8 cellular contexts compared by ENCODE assay signal in the genomic region with DNA sequence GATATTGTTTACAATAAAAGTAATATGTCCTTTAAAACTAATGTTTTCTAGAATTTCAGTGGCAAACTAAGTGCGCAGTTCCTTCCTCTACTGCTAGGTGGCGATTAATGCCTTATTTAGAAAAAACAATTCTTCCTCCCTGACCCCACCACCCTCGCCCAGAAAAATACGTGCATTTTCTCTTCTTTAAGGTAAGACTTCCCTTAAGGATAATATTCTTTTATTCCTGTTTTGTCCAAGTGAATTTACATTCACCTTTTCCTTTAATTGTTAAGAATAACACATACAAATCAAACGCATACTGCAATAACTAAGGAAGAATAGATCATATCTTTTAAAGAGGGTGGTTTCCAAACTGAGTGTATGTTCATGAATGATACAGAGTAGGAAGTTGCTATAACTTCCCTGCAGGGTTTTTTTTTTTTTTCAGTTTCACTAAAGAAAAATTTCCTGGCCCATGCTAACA. TPM values are rescaled to one million over a fixed set of nuclear protein-coding genes. Genes with fewer than 3 reads are reported as not detected.
DNase-seq lines count a peak whose midpoint lies in the region; ATAC-seq and TF ChIP-seq lines count a peak whose summit lies in the region.

No MANE protein-coding gene starts in this region.

- H3K36me3 ChIP-seq in SU-DHL-6 (ENCODE audit: low read length) (no peaks in the 10 kb centered on the region), brain microvascular endothelial cell (replicated peaks) (no peaks in the 10 kb centered on the region), liver (ENCODE audit: control insufficient read depth in 4 of 4, insufficient read depth in 3 of 4, low read depth in 1 of 4, low read length in 3 of 4) (no peaks in the 10 kb centered on the region), suprapubic skin (no peaks in the 10 kb centered on the region)

- in situ Hi-C loops in brain microvascular endothelial cell (cut with HindIII; ENCODE audit: low pct_ligation_motif_present, low sequenced_read_pairs), result no loop called here

- H3K9me3 Mint-ChIP-seq in IgD-negative memory B cell, result no peaks in the 10 kb centered on the region

- H3K4me1 Mint-ChIP-seq in IgD-negative memory B cell, result peaks cover 3 to 7% (median 4%) of the 10 kb centered on the region in 3 donors

- H3K27me3 ChIP-seq in SU-DHL-6 (ENCODE audit: low read length) (no peaks in the 10 kb centered on the region), brain microvascular endothelial cell (replicated peaks) (no peaks in the 10 kb centered on the region), liver (ENCODE audit: control insufficient read depth in 4 of 4, insufficient read depth in 4 of 4, low read length in 3 of 4) (no peaks in the 10 kb centered on the region), suprapubic skin (no peaks in the 10 kb centered on the region)

- H3K4me3 ChIP-seq in SU-DHL-6 (ENCODE audit: insufficient read depth, low read length, poor library complexity, severe bottlenecking), result no peak overlapping the region
- no peak overlapping the region for H3K4me3 ChIP-seq in brain microvascular endothelial cell (ENCODE audit: low read depth, low read length)
- no peak overlapping the region for H3K4me3 ChIP-seq in liver (ENCODE audit: low read depth in 1 of 3, low read length in 3 of 3)
- H3K4me3 ChIP-seq in suprapubic skin, result no peak overlapping the region

- no peaks in the 10 kb centered on the region for H3F3A ChIP-seq in SU-DHL-6 (ENCODE audit: insufficient read depth)

- no peaks in the 10 kb centered on the region for H3K27me3 Mint-ChIP-seq in IgD-negative memory B cell

- H3K4me2 ChIP-seq in SU-DHL-6 (ENCODE audit: low read depth, low read length, poor library complexity, severe bottlenecking), result peak overlapping the region; percentile 42

- H3K9me3 ChIP-seq in SU-DHL-6 (ENCODE audit: insufficient read depth, low read length) (no peaks in the 10 kb centered on the region), liver (ENCODE audit: control insufficient read depth in 4 of 4, low read length in 3 of 4) (no peaks in the 10 kb centered on the region), suprapubic skin (no peaks in the 10 kb centered on the region)

- H3K9ac ChIP-seq in SU-DHL-6 (ENCODE audit: low read length), result no peak overlapping the region
- peak overlapping the region in 1 of 2 donors; percentile 72 for H3K9ac ChIP-seq in liver (ENCODE audit: low read depth in 1 of 2, low read length in 2 of 2)

- H3K4me1 ChIP-seq in liver (ENCODE audit: control insufficient read depth in 4 of 4, insufficient read depth in 4 of 4, low read length in 3 of 4), result peaks cover 2 to 31% (median 21%) of the 10 kb centered on the region in 4 donors
- peaks cover 14% of the 10 kb centered on the region for H3K4me1 ChIP-seq in suprapubic skin

- no peaks in the 10 kb centered on the region for H4K20me1 ChIP-seq in SU-DHL-6 (ENCODE audit: low read depth, low read length)

- 9% methylated on average over 5 of the region's 5 CpGs for WGBS in liver
- WGBS in suprapubic skin, result 7% methylated on average over 5 of the region's 5 CpGs

- peak overlapping the region; percentile 86 for H2AFZ ChIP-seq in SU-DHL-6 (ENCODE audit: low read depth, low read length, severe bottlenecking)

- H3K79me2 ChIP-seq in SU-DHL-6 (ENCODE audit: insufficient read depth, low read length), result no peaks in the 10 kb centered on the region

- peak; percentile 8 for DNase-seq in NCI-H510A treated with DMSO at 0.1 percent for 48 hours (lab: John Stamatoyannopoulos, UW)
- no peak for DNase-seq in NCI-H510A (lab: John Stamatoyannopoulos, UW)
- DNase-seq in brain microvascular endothelial cell, result peak; percentile 31
- no peak for DNase-seq in suprapubic skin (ENCODE audit: low spot score in 2 of 2)

- no peaks in the 10 kb centered on the region for H3K36me3 Mint-ChIP-seq in IgD-negative memory B cell

- H3K9me2 ChIP-seq in SU-DHL-6 (replicated peaks; ENCODE audit: insufficient read depth, low read length), result no peaks in the 10 kb centered on the region

- H3K27ac ChIP-seq in SU-DHL-6 (ENCODE audit: low read depth, low read length) (no peak overlapping the region), brain microvascular endothelial cell (no peak overlapping the region), liver (ENCODE audit: low read depth in 1 of 2, low read length in 2 of 2) (no peak overlapping the region), suprapubic skin (no peak overlapping the region)

- ATAC-seq in GM21515 (IDR thresholded peaks at IDR 0.05; ENCODE audit: unreplicated experiment), result peak; percentile 62

- no peak for TF ChIP-seq POLR2A in suprapubic skin (IDR thresholded peaks at IDR 0.05)

- peak overlapping the region in 3 of 4 donors; percentile 65 to 88 (median 82) for H3K4me3 Mint-ChIP-seq in IgD-negative memory B cell

- TF ChIP-seq RAD21 in liver (IDR thresholded peaks at IDR 0.05), result peak; percentile 92 to 94

- H3K27ac Mint-ChIP-seq in IgD-negative memory B cell, result peak overlapping the region in 2 of 3 donors; percentile 49 to 94

- TF ChIP-seq CTCF in SU-DHL-6 (IDR thresholded peaks at IDR 0.05; ENCODE audit: insufficient read depth, low read length, poor library complexity, severe bottlenecking) (peak; percentile 96), brain microvascular endothelial cell (IDR thresholded peaks at IDR 0.05; ENCODE audit: low read depth, low read length, missing control alignments) (peak; percentile 78), liver (IDR thresholded peaks at IDR 0.05; ENCODE audit: low read depth, low read length, missing input control) (peak; percentile 84), suprapubic skin (IDR thresholded peaks at IDR 0.05) (peak; percentile 56 to 74)

- no peak for TF ChIP-seq EP300 in suprapubic skin (IDR thresholded peaks at IDR 0.05)

TF ChIP-seq in liver, 16 proteins besides CTCF, POLR2A, EP300 and RAD21:
- TF ChIP-seq NR2F2 (IDR thresholded peaks at IDR 0.05) (peak; percentile 43), RXRA (IDR thresholded peaks at IDR 0.05) (peak; percentile 10 to 17), ATF3 (IDR thresholded peaks at IDR 0.05) (no peak)
TF ChIP-seq in liver: peak in this region for 2.

RNA-seq across cellular contexts. Expression of gene PSMA1, which starts 17.0 kb away (rescaled TPM):
- polyA plus RNA-seq in IgD-negative memory B cell (138 TPM), liver (100 to 1,000 TPM in 1 of 2 donors, 10 to 100 TPM in 1; 84.9 to 191 TPM)
- total RNA-seq in liver (10 to 100 TPM; 76.5 to 84.5 TPM), suprapubic skin (100 to 1,000 TPM in 2 of 4 donors, 10 to 100 TPM in 2; 86.1 to 115 (median 99.6) TPM)

RNA-seq across cellular contexts. Expression of gene COPB1, which starts 37.6 kb away (rescaled TPM):
- polyA plus RNA-seq in IgD-negative memory B cell (64.5 TPM), liver (10 to 100 TPM; 32.1 to 49.8 TPM)
- total RNA-seq in liver (100 to 1,000 TPM in 1 of 2 donors, 10 to 100 TPM in 1; 99.3 to 140 TPM), suprapubic skin (10 to 100 TPM; 62.8 to 66.0 (median 64.8) TPM)

Comparison
In these comparisons a context has a peak if more than half of its experiments do, and no peak if none do; other contexts are left out.
1. DNase-seq: peak in NCI-H510A treated with DMSO at 0.1 percent for 48 hours (single experiment) and brain microvascular endothelial cell (single experiment); none in NCI-H510A (single experiment) and suprapubic skin (0 of 2).
2. Peak in every context shown above with its lines, with median percentiles within 50 percentile points of each other: CTCF ChIP-seq.